ENCODE assay signal across 1 cellular context in the genomic region with DNA sequence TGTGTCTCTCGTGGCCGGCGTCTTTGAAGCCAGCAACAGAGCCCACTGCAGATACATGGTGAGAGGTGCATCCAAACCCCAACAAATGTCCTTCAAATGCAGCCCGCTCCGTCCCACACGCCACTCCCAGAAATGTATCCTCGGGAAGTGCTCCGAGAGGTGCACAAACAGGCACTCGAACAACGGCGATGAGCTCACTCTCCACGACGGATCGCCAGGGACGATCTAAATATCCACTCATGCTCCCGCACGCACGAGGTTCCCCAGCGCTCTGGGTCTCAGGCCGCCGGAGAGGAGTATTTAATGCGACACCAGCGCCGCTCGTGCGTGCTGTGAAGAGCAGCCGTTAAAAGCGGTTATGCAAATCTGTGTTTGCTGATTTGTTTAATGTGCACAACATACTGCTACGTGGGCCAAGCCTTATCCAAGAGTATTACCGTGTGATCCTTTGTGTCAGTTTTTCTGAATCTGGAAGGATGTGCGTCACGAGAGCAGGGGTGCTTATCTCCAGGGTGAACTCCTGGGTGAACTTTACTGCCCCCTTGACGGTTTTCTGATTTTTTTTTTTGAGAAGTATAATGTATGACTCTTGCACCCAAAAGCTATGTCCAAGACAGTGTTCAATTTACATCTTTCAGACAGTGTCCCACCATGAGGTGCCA.
TF ChIP-seq lines count a peak whose summit lies in the region.

No MANE protein-coding gene starts in this region.

TF ChIP-seq in GM23338, 12 proteins besides CTCF, POLR2A, EP300 and RAD21 (continued from another document):
- TF ChIP-seq REST (IDR thresholded peaks at IDR 0.05; ENCODE audit: unreplicated experiment), result no peak
- TF ChIP-seq ZNF462 (CRISPR knock-in tag; IDR thresholded peaks at IDR 0.05), result no peak
- no peak for TF ChIP-seq ZNF114 (CRISPR knock-in tag; IDR thresholded peaks at IDR 0.05)
- TF ChIP-seq POLR2AphosphoS5 (IDR thresholded peaks at IDR 0.05; ENCODE audit: low read depth), result no peak
